In the genomic region with DNA sequence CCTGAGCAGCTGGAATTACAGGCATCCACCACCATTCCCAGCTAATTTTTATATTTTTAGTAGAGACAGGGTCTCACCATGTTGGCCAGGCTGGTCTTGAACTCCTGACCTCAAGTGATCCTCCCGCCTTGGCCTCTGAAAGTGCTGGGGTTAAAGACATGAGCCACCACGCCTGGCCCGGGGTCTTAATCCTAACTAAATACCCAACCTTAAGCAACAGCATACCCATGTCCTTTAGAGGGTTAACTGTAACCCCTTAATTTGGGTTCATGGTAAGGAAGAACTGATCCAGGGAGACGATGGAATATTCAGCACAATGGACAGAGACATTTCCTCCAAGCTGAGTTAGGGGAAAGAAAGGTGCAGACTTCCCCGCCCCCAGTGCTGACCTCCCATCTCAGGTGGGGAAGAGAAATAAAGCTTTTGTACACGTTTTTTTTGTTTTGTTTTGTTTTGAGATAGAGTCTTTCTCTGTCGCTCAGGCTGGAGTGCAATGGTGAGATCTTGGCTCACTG, we compare ENCODE assay signal across 1 cellular context.
A peak's percentile ranks its signal among the peaks of the same experiment; 100 is the strongest.
TF ChIP-seq lines count a peak whose summit lies in the region.

No MANE protein-coding gene starts in this region.

TF ChIP-seq in HCT116, 20 proteins besides CTCF, POLR2A, EP300 and RAD21 (continued from another document):
- TF ChIP-seq, protein P1, sequence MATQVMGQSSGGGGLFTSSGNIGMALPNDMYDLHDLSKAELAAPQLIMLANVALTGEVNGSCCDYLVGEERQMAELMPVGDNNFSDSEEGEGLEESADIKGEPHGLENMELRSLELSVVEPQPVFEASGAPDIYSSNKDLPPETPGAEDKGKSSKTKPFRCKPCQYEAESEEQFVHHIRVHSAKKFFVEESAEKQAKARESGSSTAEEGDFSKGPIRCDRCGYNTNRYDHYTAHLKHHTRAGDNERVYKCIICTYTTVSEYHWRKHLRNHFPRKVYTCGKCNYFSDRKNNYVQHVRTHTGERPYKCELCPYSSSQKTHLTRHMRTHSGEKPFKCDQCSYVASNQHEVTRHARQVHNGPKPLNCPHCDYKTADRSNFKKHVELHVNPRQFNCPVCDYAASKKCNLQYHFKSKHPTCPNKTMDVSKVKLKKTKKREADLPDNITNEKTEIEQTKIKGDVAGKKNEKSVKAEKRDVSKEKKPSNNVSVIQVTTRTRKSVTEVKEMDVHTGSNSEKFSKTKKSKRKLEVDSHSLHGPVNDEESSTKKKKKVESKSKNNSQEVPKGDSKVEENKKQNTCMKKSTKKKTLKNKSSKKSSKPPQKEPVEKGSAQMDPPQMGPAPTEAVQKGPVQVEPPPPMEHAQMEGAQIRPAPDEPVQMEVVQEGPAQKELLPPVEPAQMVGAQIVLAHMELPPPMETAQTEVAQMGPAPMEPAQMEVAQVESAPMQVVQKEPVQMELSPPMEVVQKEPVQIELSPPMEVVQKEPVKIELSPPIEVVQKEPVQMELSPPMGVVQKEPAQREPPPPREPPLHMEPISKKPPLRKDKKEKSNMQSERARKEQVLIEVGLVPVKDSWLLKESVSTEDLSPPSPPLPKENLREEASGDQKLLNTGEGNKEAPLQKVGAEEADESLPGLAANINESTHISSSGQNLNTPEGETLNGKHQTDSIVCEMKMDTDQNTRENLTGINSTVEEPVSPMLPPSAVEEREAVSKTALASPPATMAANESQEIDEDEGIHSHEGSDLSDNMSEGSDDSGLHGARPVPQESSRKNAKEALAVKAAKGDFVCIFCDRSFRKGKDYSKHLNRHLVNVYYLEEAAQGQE (IDR thresholded peaks at IDR 0.05; ENCODE audit: low read depth) = peak; percentile 62
- TF ChIP-seq YY1 (IDR thresholded peaks at IDR 0.05; ENCODE audit: extremely low read depth, insufficient replicate concordance, low read depth, low read length) = no peak
- TF ChIP-seq, protein P2, sequence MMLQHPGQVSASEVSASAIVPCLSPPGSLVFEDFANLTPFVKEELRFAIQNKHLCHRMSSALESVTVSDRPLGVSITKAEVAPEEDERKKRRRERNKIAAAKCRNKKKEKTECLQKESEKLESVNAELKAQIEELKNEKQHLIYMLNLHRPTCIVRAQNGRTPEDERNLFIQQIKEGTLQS (IDR thresholded peaks at IDR 0.05) = no peak
